ENCODE assay signal across 17 cellular contexts in genomic region chr11:117799634-117800033, GRCh38. TPM values are rescaled to one million over a fixed set of nuclear protein-coding genes. Genes with fewer than 3 reads are reported as not detected.
DNase-seq lines count a peak whose midpoint lies in the region; ATAC-seq, FAIRE-seq and TF ChIP-seq lines count a peak whose summit lies in the region.
"Had no signal": no experiment of that assay in that cellular context is flagged by ENCODE, and none has a peak within 500 bp of the region (broad histone marks: within the 10 kb centered on the region; RNA-seq: fewer than 3 reads in every experiment).

No MANE protein-coding gene starts in this region.

- no TSS peak for BruUV-seq in HepG2 (replicated peaks; lab: Mats Ljungman, UMichigan)

- H3K27ac Mint-ChIP-seq in brain, result peak overlapping the region in 3 of 5 experiments; percentile 8 to 47 (median 37)
- H3K27ac Mint-ChIP-seq in neural crest cell (ENCODE audit: unreplicated experiment), result peak overlapping the region; percentile 43

- H3K9ac ChIP-seq in HepG2 (ENCODE audit: insufficient read depth, low read depth, low read length), result no peak overlapping the region

- CTCF ChIA-PET in HepG2 (lab: Yijun Ruan, JAX; ENCODE audit: low intra/inter-chr PET ratio, low total read pairs), result interaction anchor here (1.1 kb wide), 1 partner anchor 18 kb away, joined by 3 read pairs; no protein-coding TSS in a partner anchor

- ATAC-seq in HepG2 (peak; percentile 67), right lobe of liver (no peak)
- ATAC-seq: A549 had no signal

- no peaks in the 10 kb centered on the region for H3K9me3 Mint-ChIP-seq in brain
- H3K9me3 Mint-ChIP-seq in neural crest cell, result no peaks in the 10 kb centered on the region
- H3K9me3 Mint-ChIP-seq: CD4-positive, alpha-beta memory T cell had no signal

- H3K27me3 Mint-ChIP-seq in brain (peaks cover 44% of the 10 kb centered on the region), neural crest cell (ENCODE audit: low read depth) (peaks cover 75% of the 10 kb centered on the region)

- in situ Hi-C loops in HepG2 (cut with HindIII; ENCODE audit: extremely low pct_ligation_motif_present, low pct_unique_long_range_greater_than_20kb), result no loop called here

- H3K27ac ChIP-seq in HepG2 (ENCODE audit: extremely low read length, insufficient read depth, low read length) (no peak overlapping the region), right lobe of liver (no peak overlapping the region)
- H3K27ac ChIP-seq: A549, C4-2B had no signal

- TF ChIP-seq CTCF in HepG2 (CRISPR knock-in tag; IDR thresholded peaks at IDR 0.05) (no peak), right lobe of liver (IDR thresholded peaks at IDR 0.05) (no peak), brain (conservative IDR thresholded peaks at IDR 0.05) (no peak), neural crest cell (conservative IDR thresholded peaks at IDR 0.05) (no peak)

- H4K20me1 ChIP-seq in HepG2 (ENCODE audit: insufficient read depth, low read length), result no peaks in the 10 kb centered on the region

- DNase-seq in HepG2 (ENCODE audit: low spot score) (no peak), right lobe of liver (no peak), neural crest cell (ENCODE audit: low read depth, low spot score) (no peak), NCI-H1436 treated with DMSO at 0.1 percent for 48 hours (lab: John Stamatoyannopoulos, UW) (no peak)
- no peak for DNase-seq in stimulated activated CD4-positive, alpha-beta T cell treated with anti-CD3 and anti-CD28 coated beads, Interleukin-15, amount 100 ng/mL, for 24 hours
- DNase-seq: BE2C; CD4-positive, alpha-beta memory T cell; DND-41; GDM1 had no signal

- FAIRE-seq in HepG2 (lab: Jason Lieb, UNC), result no peak
- FAIRE-seq: A549, GM12892, H1 had no signal

- 21% methylated on average over 5 of the region's 5 CpGs for WGBS in HepG2 (ENCODE audit: low lambda C conversion rate)
- 35% methylated on average over 4 of the region's 5 CpGs for WGBS in right lobe of liver (ENCODE audit: insufficient coverage, low coverage, low lambda C conversion rate, missing lambda C conversion rate)

- H3K4me2 ChIP-seq in HepG2 (ENCODE audit: low read depth, low read length), result no peak overlapping the region
- H3K4me2 ChIP-seq: A549 had no signal

- H3K4me1 ChIP-seq in HepG2 (ENCODE audit: insufficient read depth, low read length), result peaks cover 16% of the 10 kb centered on the region
- peaks cover 0 to 15% (median 0%) of the 10 kb centered on the region in 4 donors for H3K4me1 ChIP-seq in right lobe of liver
- H3K4me1 ChIP-seq: A549, HAP-1 had no signal

- no peak overlapping the region for H2AFZ ChIP-seq in HepG2 (ENCODE audit: low read length)

- H3K36me3 Mint-ChIP-seq in brain, result no peaks in the 10 kb centered on the region
- no peaks in the 10 kb centered on the region for H3K36me3 Mint-ChIP-seq in neural crest cell (ENCODE audit: low read depth)
- H3K36me3 Mint-ChIP-seq: CD4-positive, alpha-beta memory T cell had no signal

- H3K79me2 ChIP-seq in HepG2 (ENCODE audit: insufficient read depth, low read length), result no peaks in the 10 kb centered on the region

- no peak overlapping the region for H3K4me3 ChIP-seq in HepG2 (replicated peaks in 1 of 3; ENCODE audit: insufficient read depth in 1 of 3, low read depth in 2 of 3, low read length in 3 of 3)
- no peak overlapping the region for H3K4me3 ChIP-seq in right lobe of liver
- H3K4me3 ChIP-seq: A549, HAP-1 had no signal

- no peaks in the 10 kb centered on the region for H3K36me3 ChIP-seq in HepG2 (replicated peaks in 1 of 2; ENCODE audit: control insufficient read depth in 1 of 2, insufficient read depth in 2 of 2, low read length in 2 of 2)
- no peaks in the 10 kb centered on the region for H3K36me3 ChIP-seq in right lobe of liver
- H3K36me3 ChIP-seq: BE2C, HAP-1 had no signal

- no peak for TF ChIP-seq RAD21 in HepG2 (CRISPR knock-in tag; IDR thresholded peaks at IDR 0.05)

- TF ChIP-seq EP300 in HepG2 (IDR thresholded peaks at IDR 0.05; ENCODE audit: low read depth in 2 of 2, low read length in 2 of 2), result no peak
- no peak for TF ChIP-seq EP300 in HepG2 (CRISPR knock-in tag; IDR thresholded peaks at IDR 0.05; ENCODE audit: borderline replicate concordance)

- no peak for TF ChIP-seq POLR2A in HepG2 (IDR thresholded peaks at IDR 0.05; ENCODE audit: insufficient read depth in 1 of 2, low read depth in 2 of 2, low read length in 2 of 2)
- TF ChIP-seq POLR2A in right lobe of liver (IDR thresholded peaks at IDR 0.05), result no peak

- POLR2A ChIA-PET in HepG2 (lab: Yijun Ruan, JAX), result no interaction called here

- intact Hi-C loops in HepG2 (cut with micrococcal nuclease; ENCODE audit: unreplicated experiment) (no loop called here), right lobe of liver (cut with DNase I) (loop anchor here (10.0 kb wide), 2 partner anchors 365 to 375 kb away; no protein-coding TSS in a partner anchor)

- H3K4me1 Mint-ChIP-seq in brain (peaks cover 45% of the 10 kb centered on the region), neural crest cell (no peaks in the 10 kb centered on the region)

- H3K27me3 ChIP-seq in HepG2 (ENCODE audit: control insufficient read depth in 1 of 2, insufficient read depth in 2 of 2, low read length in 2 of 2) (peaks cover 5 to 31% of the 10 kb centered on the region in 2 experiments; a peak in 4 of 5 replicates), right lobe of liver (peaks cover 0 to 16% of the 10 kb centered on the region in 2 donors)

- H3K4me3 Mint-ChIP-seq in brain (peak overlapping the region in 1 of 5 experiments; percentile 7), neural crest cell (no peak overlapping the region)

- H3K9me3 ChIP-seq in HepG2 (ENCODE audit: low read length) (no peaks in the 10 kb centered on the region), right lobe of liver (no peaks in the 10 kb centered on the region)
- H3K9me3 ChIP-seq: A549, BE2C, HAP-1 had no signal

TF ChIP-seq in HepG2, 621 proteins besides CTCF, POLR2A, EP300 and RAD21 (continues in another document):
- no peak for TF ChIP-seq IRX3 (CRISPR knock-in tag; IDR thresholded peaks at IDR 0.05; ENCODE audit: borderline replicate concordance, low read depth)
- no peak for TF ChIP-seq SKI (IDR thresholded peaks at IDR 0.05; ENCODE audit: partially characterized antibody)
- no peak for TF ChIP-seq ZSCAN25 (CRISPR knock-in tag; IDR thresholded peaks at IDR 0.05)

RNA-seq across cellular contexts. Expression of gene DSCAML1, which starts 2.6 kb away (rescaled TPM):
- total RNA-seq in HepG2 (2016; rRNA removed; fragmentation: Illumina TruSeq; extraction: Trizol) (0.14 and 0.29 TPM in 2 replicates), right lobe of liver (under 1 TPM in 5 of 6 experiments, not detected in 1; 0.06 to 0.92 (median 0.22) TPM), neural crest cell (0.09 and 0.25 TPM in 2 replicates)
- 0.61 and 0.88 TPM in 2 replicates for total RNA-seq in HepG2 (2016; cell fraction: cytosol; rRNA removed; fragmentation: Illumina TruSeq; extraction: Trizol; ENCODE audit: low read depth)
- 0.24 and 0.35 TPM in 2 replicates for total RNA-seq in HepG2 (2016; cell fraction: insoluble cytoplasmic fraction; rRNA removed; fragmentation: Illumina TruSeq; extraction: Trizol)
- 0.17 and 0.28 TPM in 2 replicates for total RNA-seq in HepG2 (2016; cell fraction: membrane; rRNA removed; fragmentation: Illumina TruSeq; extraction: Trizol)
- 0.47 and 0.50 TPM in 2 replicates for total RNA-seq in HepG2 (2016; cell fraction: nucleus; rRNA removed; fragmentation: Illumina TruSeq; extraction: Trizol)
- polyA plus RNA-seq in HepG2 (2011; rRNA removed) (0.40 and 0.72 TPM in 2 replicates), brain (ENCODE audit: insufficient read depth, low read depth, low replicate concordance) (9.6 TPM)
- 0.15 and 0.35 TPM in 2 replicates for polyA plus RNA-seq in HepG2 (2011; cell fraction: cytosol; rRNA removed)
- polyA plus RNA-seq in HepG2 (2011; cell fraction: nucleus; rRNA removed), result 2.6 and 4.1 TPM in 2 replicates
- polyA plus RNA-seq in HepG2 (2012), result 0.48 and 0.69 TPM in 2 replicates
- polyA plus RNA-seq in HepG2 (2016; cell fraction: cytosol; fragmentation: Illumina TruSeq; extraction: Trizol; ENCODE audit: low read depth), result 0.06 and 0.07 TPM in 2 replicates
- 0.14 and 0.19 TPM in 2 replicates for polyA plus RNA-seq in HepG2 (2016; cell fraction: insoluble cytoplasmic fraction; fragmentation: Illumina TruSeq; extraction: Trizol; ENCODE audit: low read depth)
- 0.09 and 0.14 TPM in 2 replicates for polyA plus RNA-seq in HepG2 (2016; cell fraction: membrane; fragmentation: Illumina TruSeq; extraction: Trizol; ENCODE audit: low read depth)
- polyA plus RNA-seq in HepG2 (2016; cell fraction: nucleus; fragmentation: Illumina TruSeq; extraction: Trizol; ENCODE audit: insufficient read depth, low read depth), result 0.24 and 0.74 TPM in 2 replicates
- polyA minus RNA-seq in HepG2 (2011; rRNA and poly(A)+ RNA removed; ENCODE audit: low replicate concordance), result 1.8 TPM in 1 of 2 replicates, not detected in the other
- 0.18 and 0.20 TPM in 2 replicates for polyA minus RNA-seq in HepG2 (2011; cell fraction: cytosol; rRNA and poly(A)+ RNA removed)
- 2.7 and 6.2 TPM in 2 replicates for polyA minus RNA-seq in HepG2 (2011; cell fraction: nucleus; rRNA and poly(A)+ RNA removed)
- total RNA-seq: HT1080 had no signal
- polyA plus RNA-seq: AG04450; CD4-positive, alpha-beta memory T cell had no signal

RNA-seq across cellular contexts. Expression of gene FXYD2, which starts 24.9 kb away (rescaled TPM):
- total RNA-seq in HepG2 (2016; rRNA removed; fragmentation: Illumina TruSeq; extraction: Trizol) (106 and 107 TPM in 2 replicates), right lobe of liver (10 to 100 TPM in 5 of 6 experiments, 1 to 10 TPM in 1; 9.3 to 13.7 (median 11.4) TPM), neural crest cell (0.18 and 0.26 TPM in 2 replicates)
- total RNA-seq in HepG2 (2016; cell fraction: cytosol; rRNA removed; fragmentation: Illumina TruSeq; extraction: Trizol; ENCODE audit: low read depth), result 71.2 and 93.3 TPM in 2 replicates
- total RNA-seq in HepG2 (2016; cell fraction: insoluble cytoplasmic fraction; rRNA removed; fragmentation: Illumina TruSeq; extraction: Trizol), result 102 and 114 TPM in 2 replicates
- total RNA-seq in HepG2 (2016; cell fraction: membrane; rRNA removed; fragmentation: Illumina TruSeq; extraction: Trizol), result 99.5 and 112 TPM in 2 replicates
- total RNA-seq in HepG2 (2016; cell fraction: nucleus; rRNA removed; fragmentation: Illumina TruSeq; extraction: Trizol), result 50.7 and 58.0 TPM in 2 replicates
- polyA plus RNA-seq in HepG2 (2011; rRNA removed) (38.8 and 45.9 TPM in 2 replicates), brain (ENCODE audit: insufficient read depth, low read depth, low replicate concordance) (0.63 TPM)
- 34.6 and 67.1 TPM in 2 replicates for polyA plus RNA-seq in HepG2 (2011; cell fraction: cytosol; rRNA removed)
- polyA plus RNA-seq in HepG2 (2011; cell fraction: nucleus; rRNA removed), result 36.7 and 39.0 TPM in 2 replicates
- polyA plus RNA-seq in HepG2 (2012), result 12.8 and 15.4 TPM in 2 replicates
- 80.3 and 98.8 TPM in 2 replicates for polyA plus RNA-seq in HepG2 (2016; cell fraction: cytosol; fragmentation: Illumina TruSeq; extraction: Trizol; ENCODE audit: low read depth)
- polyA plus RNA-seq in HepG2 (2016; cell fraction: insoluble cytoplasmic fraction; fragmentation: Illumina TruSeq; extraction: Trizol; ENCODE audit: low read depth), result 93.9 and 102 TPM in 2 replicates
- 83.4 and 95.9 TPM in 2 replicates for polyA plus RNA-seq in HepG2 (2016; cell fraction: membrane; fragmentation: Illumina TruSeq; extraction: Trizol; ENCODE audit: low read depth)
- polyA plus RNA-seq in HepG2 (2016; cell fraction: nucleus; fragmentation: Illumina TruSeq; extraction: Trizol; ENCODE audit: insufficient read depth, low read depth), result 79.8 and 83.8 TPM in 2 replicates
- polyA minus RNA-seq in HepG2 (2011; rRNA and poly(A)+ RNA removed; ENCODE audit: low replicate concordance), result 0.12 and 31.7 TPM in 2 replicates
- 4.7 and 14.1 TPM in 2 replicates for polyA minus RNA-seq in HepG2 (2011; cell fraction: cytosol; rRNA and poly(A)+ RNA removed)
- polyA minus RNA-seq in HepG2 (2011; cell fraction: nucleus; rRNA and poly(A)+ RNA removed), result 35.9 and 38.2 TPM in 2 replicates
- total RNA-seq: HT1080 had no signal
- polyA plus RNA-seq: AG04450 had no signal
